ENCODE assay signal across 8 cellular contexts in the genomic region with DNA sequence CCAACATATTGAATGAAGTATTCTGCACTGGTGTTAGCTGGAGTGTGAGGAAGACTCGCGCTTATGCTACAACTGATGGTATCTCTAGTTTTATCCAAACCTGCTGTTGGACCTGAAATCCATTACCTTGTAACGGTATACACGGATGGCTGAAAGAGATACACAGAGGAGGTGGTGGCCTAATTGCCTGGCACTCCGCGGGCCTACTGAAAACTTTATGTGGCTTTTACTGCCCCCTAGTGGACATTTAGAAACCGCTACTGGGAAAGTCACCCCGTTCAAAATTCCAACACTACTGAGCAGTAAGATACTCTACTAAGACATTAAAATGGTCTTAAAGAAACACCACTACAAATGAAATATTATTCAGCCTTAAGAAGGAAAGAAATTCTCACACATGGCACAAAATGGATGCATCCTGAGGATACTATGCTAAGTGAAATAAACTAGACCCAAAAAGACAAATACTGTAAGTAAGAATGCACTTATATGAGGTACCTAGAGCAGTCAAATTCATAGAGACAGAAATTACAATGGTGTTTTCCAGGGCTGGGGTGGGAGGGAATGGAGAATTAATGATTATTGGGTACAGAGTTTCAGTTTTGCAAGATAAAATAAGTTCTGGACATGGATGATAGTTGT.
DNase-seq lines count a peak whose midpoint lies in the region; ATAC-seq and TF ChIP-seq lines count a peak whose summit lies in the region.

No MANE protein-coding gene starts in this region.

- H2BK120ac ChIP-seq in neuronal stem cell (ENCODE audit: low read depth, low read length): no peak overlapping the region

- H3K4me3 ChIP-seq in DND-41 (ENCODE audit: low read depth in 1 of 2, low read length in 2 of 2) (no peak overlapping the region), fibroblast of pulmonary artery (replicated peaks; ENCODE audit: low read depth, low read length) (no peak overlapping the region), neuronal stem cell (ENCODE audit: low read length in 2 of 2) (no peak overlapping the region)

- H3K27me3 ChIP-seq in DND-41 (ENCODE audit: insufficient read depth, low read length, poor library complexity): no peaks in the 10 kb centered on the region
- H3K27me3 ChIP-seq in neuronal stem cell (ENCODE audit: control insufficient read depth in 3 of 3, insufficient read depth in 3 of 3, low read depth in 1 of 3, low read length in 3 of 3): peaks cover 0 to 3% (median 2%) of the 10 kb centered on the region in 3 experiments

- H3K9ac ChIP-seq in DND-41 (ENCODE audit: low read depth, low read length): no peak overlapping the region
- H3K9ac ChIP-seq in neuronal stem cell (ENCODE audit: low read depth, low read length, poor library complexity): no peak overlapping the region

- H2BK12ac ChIP-seq in neuronal stem cell (ENCODE audit: low read length): no peak overlapping the region

- WGBS in neuronal stem cell (ENCODE audit: extremely low coverage in 2 of 2, insufficient read length in 2 of 2, insufficient replicate concordance in 1 of 2), 2 donors: no CpG with 5 or more reads among the region's 8 CpGs

- no peak overlapping the region for H2AK5ac ChIP-seq in neuronal stem cell (ENCODE audit: low read depth, low read length)

- no peak overlapping the region for H3K4ac ChIP-seq in neuronal stem cell (ENCODE audit: low read length)

- H3K4me1 ChIP-seq in DND-41 (ENCODE audit: insufficient read depth, low read length) (no peaks in the 10 kb centered on the region), neuronal stem cell (ENCODE audit: control insufficient read depth in 2 of 2, insufficient read depth in 1 of 2, low read depth in 1 of 2, low read length in 2 of 2) (no peaks in the 10 kb centered on the region)

- H3K79me2 ChIP-seq in DND-41 (ENCODE audit: insufficient read depth, low read length): no peaks in the 10 kb centered on the region

- H3K36me3 ChIP-seq in DND-41 (ENCODE audit: insufficient read depth, low read length) (no peaks in the 10 kb centered on the region), neuronal stem cell (replicated peaks in 1 of 2; ENCODE audit: control insufficient read depth in 2 of 2, insufficient read depth in 2 of 2, low read length in 2 of 2) (no peaks in the 10 kb centered on the region)

- H4K91ac ChIP-seq in neuronal stem cell (ENCODE audit: low read depth, low read length, poor library complexity): no peak overlapping the region

- DNase-seq in DND-41 (peak; percentile 40), HK-2 (ENCODE audit: unreplicated experiment) (peak; percentile 52), NCI-H774 (lab: John Stamatoyannopoulos, UW) (peak; percentile 69), activated T-cell treated with anti-CD3 and anti-CD28 coated beads for 4 hours (peak; percentile 11), fibroblast of pulmonary artery (ENCODE audit: low read depth) (peak; percentile 85), neuronal stem cell (ENCODE audit: low spot score) (peak; percentile 70), ureter (ENCODE audit: low spot score) (peak; percentile 66)

- no peak overlapping the region for H2BK5ac ChIP-seq in neuronal stem cell (ENCODE audit: low read length)

- H2AFZ ChIP-seq in DND-41 (ENCODE audit: low read depth, low read length): no peak overlapping the region
- no peak overlapping the region for H2AFZ ChIP-seq in neuronal stem cell (ENCODE audit: low read length)

- peak; percentile 83 for TF ChIP-seq CTCF in DND-41 (IDR thresholded peaks at IDR 0.05; ENCODE audit: borderline replicate concordance, extremely low read depth, low read length, poor library complexity, severe bottlenecking)
- TF ChIP-seq CTCF in fibroblast of pulmonary artery (IDR thresholded peaks at IDR 0.05; ENCODE audit: low read length, missing control alignments): peak; percentile 77

- H4K8ac ChIP-seq in neuronal stem cell (ENCODE audit: low read depth, low read length): no peak overlapping the region

- H3K27ac ChIP-seq in DND-41 (ENCODE audit: low read length): no peak overlapping the region
- no peak overlapping the region for H3K27ac ChIP-seq in neuronal stem cell (replicated peaks; ENCODE audit: low read length)

- H3K14ac ChIP-seq in neuronal stem cell (ENCODE audit: low read length): no peak overlapping the region

- no peak overlapping the region for H2BK15ac ChIP-seq in neuronal stem cell (ENCODE audit: low read length)

- peak; percentile 85 for ATAC-seq in DND-41 (ENCODE audit: insufficient read depth, low read depth)
- ATAC-seq in GM19455 (IDR thresholded peaks at IDR 0.05; ENCODE audit: unreplicated experiment): no peak

- H3K18ac ChIP-seq in neuronal stem cell (ENCODE audit: low read length): no peak overlapping the region

- no peak overlapping the region for H3K23ac ChIP-seq in neuronal stem cell (ENCODE audit: low read depth, low read length, poor library complexity)

- no peak overlapping the region for H3K4me2 ChIP-seq in DND-41 (ENCODE audit: insufficient read depth, low read length)
- no peak overlapping the region for H3K4me2 ChIP-seq in neuronal stem cell (ENCODE audit: insufficient read depth, low read length, poor library complexity, severe bottlenecking)

- no peaks in the 10 kb centered on the region; the same call in 1 of the 2 replicates for H4K20me1 ChIP-seq in DND-41 (ENCODE audit: insufficient read depth, low read length)

- H3K79me1 ChIP-seq in neuronal stem cell (ENCODE audit: low read depth, low read length): no peaks in the 10 kb centered on the region

- H3K9me3 ChIP-seq in DND-41 (ENCODE audit: insufficient read depth, low read length, severe bottlenecking) (no peaks in the 10 kb centered on the region), neuronal stem cell (replicated peaks in 1 of 2; ENCODE audit: control insufficient read depth in 2 of 2, insufficient read depth in 1 of 2, low read depth in 1 of 2, low read length in 2 of 2) (no peaks in the 10 kb centered on the region)

Comparison
In these comparisons a context has a peak if more than half of its experiments do, and no peak if none do; other contexts are left out.
1. DNase-seq: peak in every context shown above with its lines; median percentile 85 in fibroblast of pulmonary artery; 70 in neuronal stem cell; 69 in NCI-H774; 66 in ureter; 52 in HK-2; 40 in DND-41; 11 in activated T-cell treated with anti-CD3 and anti-CD28 coated beads for 4 hours.